9 cellular contexts compared by ENCODE assay signal in genomic region chr19:19407640-19407933, GRCh38. TPM values are rescaled to one million over a fixed set of nuclear protein-coding genes. Genes with fewer than 3 reads are reported as not detected.
DNase-seq lines count a peak whose midpoint lies in the region; ATAC-seq and TF ChIP-seq lines count a peak whose summit lies in the region.
"Had no signal": no experiment of that assay in that cellular context is flagged by ENCODE, and none has a peak within 500 bp of the region (broad histone marks: within the 10 kb centered on the region; RNA-seq: fewer than 3 reads in every experiment).

No MANE protein-coding gene starts in this region.

- H3K4me3 Mint-ChIP-seq in MCF 10A (ENCODE audit: unreplicated experiment) = no peak overlapping the region
- peak overlapping the region; percentile 99 for H3K4me3 Mint-ChIP-seq in activated naive CD8-positive, alpha-beta T cell treated with anti-CD3 and anti-CD28 coated beads for 36 hours

- CTCF ChIA-PET in MCF 10A (lab: Yijun Ruan, JAX) = interaction anchor here (0.6 to 5.1 kb wide), 10 partner anchors 10 to 86 kb away, joined by 3 to 27 read pairs (median 5); no protein-coding TSS in a partner anchor

- H3K4me1 ChIP-seq in breast epithelium = peaks cover 5 to 14% of the 10 kb centered on the region in 2 donors
- H3K4me1 ChIP-seq in lower lobe of right lung = peaks cover 79% of the 10 kb centered on the region
- peaks cover 24 to 52% (median 40%) of the 10 kb centered on the region in 4 donors for H3K4me1 ChIP-seq in transverse colon

- no peak for ATAC-seq in lower lobe of right lung
- no peak for ATAC-seq in GM19351 (IDR thresholded peaks at IDR 0.05; ENCODE audit: unreplicated experiment)

- in situ Hi-C loops in transverse colon (cut with MboI; ENCODE audit: low pct_ligation_motif_present in 1 of 4, low pct_unique_long_range_greater_than_20kb in 1 of 4, low sequenced_read_pairs in 3 of 4) = no loop called here

- TF ChIP-seq CTCF in breast epithelium (IDR thresholded peaks at IDR 0.05) (no peak), MCF 10A (IDR thresholded peaks at IDR 0.05; ENCODE audit: unreplicated experiment) (no peak), lower lobe of right lung (IDR thresholded peaks at IDR 0.05) (no peak), transverse colon (IDR thresholded peaks at IDR 0.05) (no peak)

- H3K27ac ChIP-seq in breast epithelium = peak overlapping the region in 1 of 2 donors; percentile 85
- H3K27ac ChIP-seq in lower lobe of right lung = peak overlapping the region; percentile 90
- H3K27ac ChIP-seq in transverse colon = peak overlapping the region; percentile 89 to 97 (median 94)

- H3K27ac Mint-ChIP-seq in MCF 10A (ENCODE audit: low read depth, unreplicated experiment) = no peak overlapping the region
- H3K27ac Mint-ChIP-seq in activated naive CD8-positive, alpha-beta T cell treated with anti-CD3 and anti-CD28 coated beads for 36 hours = peak overlapping the region; percentile 97

- H3K27me3 Mint-ChIP-seq in MCF 10A (ENCODE audit: insufficient read depth, unreplicated experiment) = no peaks in the 10 kb centered on the region
- no peaks in the 10 kb centered on the region for H3K27me3 Mint-ChIP-seq in activated naive CD8-positive, alpha-beta T cell treated with anti-CD3 and anti-CD28 coated beads for 36 hours

- H3K9me3 ChIP-seq in breast epithelium = no peaks in the 10 kb centered on the region
- H3K9me3 ChIP-seq in lower lobe of right lung = no peaks in the 10 kb centered on the region
- no peaks in the 10 kb centered on the region for H3K9me3 ChIP-seq in transverse colon

- DNase-seq in breast epithelium (ENCODE audit: low spot score in 2 of 2) = no peak
- no peak for DNase-seq in MCF 10A (ENCODE audit: unreplicated experiment)
- no peak for DNase-seq in activated naive CD8-positive, alpha-beta T cell treated with anti-CD3 and anti-CD28 coated beads for 36 hours
- DNase-seq in lower lobe of right lung = no peak
- DNase-seq in transverse colon = no peak
- no peak for DNase-seq in HUDEP-2 (lab: John Stamatoyannopoulos, UW; ENCODE audit: unreplicated experiment in 76 of 76)
- no peak for DNase-seq in posterior cingulate gyrus
- DNase-seq: KG1 had no signal

- H3K4me1 Mint-ChIP-seq in MCF 10A (ENCODE audit: insufficient read depth, unreplicated experiment) = peaks cover 46% of the 10 kb centered on the region
- peaks cover 70% of the 10 kb centered on the region for H3K4me1 Mint-ChIP-seq in activated naive CD8-positive, alpha-beta T cell treated with anti-CD3 and anti-CD28 coated beads for 36 hours

- no peaks in the 10 kb centered on the region for H3K36me3 ChIP-seq in breast epithelium
- H3K36me3 ChIP-seq in lower lobe of right lung = no peaks in the 10 kb centered on the region
- H3K36me3 ChIP-seq in transverse colon = no peaks in the 10 kb centered on the region

- H3K9me3 Mint-ChIP-seq in MCF 10A (ENCODE audit: unreplicated experiment) = no peaks in the 10 kb centered on the region
- no peaks in the 10 kb centered on the region for H3K9me3 Mint-ChIP-seq in activated naive CD8-positive, alpha-beta T cell treated with anti-CD3 and anti-CD28 coated beads for 36 hours

- intact Hi-C loops in breast epithelium (cut with DNase I; ENCODE audit: low total_unique reads) = no loop called here
- intact Hi-C loops in MCF 10A (cut with micrococcal nuclease) = loop anchor here (1.0 to 5.0 kb wide), 2 partner anchors 41 to 80 kb away; no protein-coding TSS in a partner anchor
- intact Hi-C loops in lower lobe of right lung (cut with DNase I) = no loop called here
- intact Hi-C loops in transverse colon (cut with DNase I; ENCODE audit: low total_unique reads) = no loop called here
- intact Hi-C loops in posterior cingulate gyrus (cut with DNase I) = loop anchor here (5.0 kb wide), 1 partner anchor 40 kb away; no protein-coding TSS in a partner anchor

- TF ChIP-seq EP300 in transverse colon (IDR thresholded peaks at IDR 0.05; ENCODE audit: low read depth) = no peak

- H3K27me3 ChIP-seq in breast epithelium (no peaks in the 10 kb centered on the region), lower lobe of right lung (ENCODE audit: low read depth) (no peaks in the 10 kb centered on the region), transverse colon (no peaks in the 10 kb centered on the region)

- TF ChIP-seq POLR2A in breast epithelium (IDR thresholded peaks at IDR 0.05) (no peak), transverse colon (IDR thresholded peaks at IDR 0.05) (no peak)

- H3K36me3 Mint-ChIP-seq in MCF 10A (ENCODE audit: insufficient read depth, unreplicated experiment) = peaks cover 14% of the 10 kb centered on the region
- peaks cover 30% of the 10 kb centered on the region for H3K36me3 Mint-ChIP-seq in activated naive CD8-positive, alpha-beta T cell treated with anti-CD3 and anti-CD28 coated beads for 36 hours

- no TSS peak for BruUV-seq in MCF 10A (replicated peaks; lab: Mats Ljungman, UMichigan)

- POLR2A ChIA-PET in MCF 10A (lab: Yijun Ruan, JAX) = interaction anchor here (1.0 to 5.4 kb wide), 3 partner anchors 23 to 41 kb away, joined by 3 to 48 read pairs (median 3); no protein-coding TSS in a partner anchor

- peak overlapping the region; percentile 86 to 97 (median 93) for H3K4me3 ChIP-seq in breast epithelium
- peak overlapping the region; percentile 88 for H3K4me3 ChIP-seq in lower lobe of right lung
- peak overlapping the region in 1 of 4 donors; percentile 85 for H3K4me3 ChIP-seq in transverse colon

- 77% methylated on average over 3 to 4 of the region's 4 CpGs for WGBS in transverse colon (ENCODE audit: low coverage in 1 of 2), 2 donors

RNA-seq across cellular contexts. Expression of gene GATAD2A, which starts 2.1 kb away (rescaled TPM):
- total RNA-seq in breast epithelium = 10 to 100 TPM; 29.1 to 38.7 (median 33.6) TPM
- total RNA-seq in MCF 10A (2022) = 77.4 and 91.5 TPM in 2 replicates
- 100 to 1,000 TPM; 196 to 202 TPM for total RNA-seq in activated naive CD8-positive, alpha-beta T cell treated with anti-CD3 and anti-CD28 coated beads for 36 hours
- 84.0 TPM for total RNA-seq in lower lobe of right lung
- total RNA-seq in transverse colon = 100 to 1,000 TPM in 1 of 4 donors, 10 to 100 TPM in 3; 45.6 to 102 (median 65.7) TPM

Comparison
In these comparisons a context has a peak if more than half of its experiments do, and no peak if none do; other contexts are left out.
1. intact Hi-C loops: an anchor here in MCF 10A (1.0 to 5.0 kb wide) and posterior cingulate gyrus (5.0 kb wide); none called in breast epithelium, lower lobe of right lung and transverse colon.